21 cellular contexts compared by ENCODE assay signal in the genomic region with DNA sequence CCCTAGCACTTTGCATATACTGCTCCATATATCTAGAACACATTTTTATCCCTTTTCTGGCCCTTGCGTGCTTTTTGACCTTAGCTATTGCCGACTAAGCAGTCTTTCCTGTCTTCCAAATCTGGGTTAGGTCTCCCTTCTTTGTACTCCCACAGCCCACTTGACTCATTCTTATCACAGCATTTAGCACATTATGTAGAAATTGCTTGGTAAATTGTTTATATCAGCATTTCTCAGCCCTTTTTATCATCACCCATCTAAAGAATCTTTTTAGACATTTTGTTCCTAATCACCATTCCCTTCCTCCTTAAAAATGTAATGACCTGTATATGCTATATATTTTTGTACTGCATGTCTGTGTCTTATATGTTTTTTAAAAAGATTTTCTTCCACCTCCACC.
"Had no signal": no experiment of that assay in that cellular context is flagged by ENCODE, and none has a peak within 500 bp of the region (broad histone marks: within the 10 kb centered on the region; RNA-seq: fewer than 3 reads in every experiment).

No MANE protein-coding gene starts in this region.

- H3K27ac Mint-ChIP-seq: T-cell; T-helper 1 cell treated with Interleukin-12 subunit alpha and Interleukin-12 subunit beta and Interleukin-4 antibody, amounts not matched to agents 30 μg/mL and 1 μg/mL, for 36 hours had no signal

- DNase-seq: IMR-90, NCI-H1092, NCI-H1105 treated with DMSO at 0.1 percent for 48 hours, NCI-H1417 treated with DMSO at 0.1 percent for 48 hours, NCI-H146, NCI-H1694 treated with DMSO at 0.1 percent for 48 hours, NCI-H1930, NCI-H2081, NCI-H2107, NCI-H2227 treated with DMSO at 0.1 percent for 48 hours, NCI-H524, NCI-H526 treated with DMSO at 0.1 percent for 48 hours, NCI-H748 treated with DMSO at 0.1 percent for 48 hours, Right ventricle myocardium superior, RPMI8226, SIG-M5, SW 1271, T-cell had no signal

- H3K4me3 ChIP-seq: SJSA1, SK-N-MC had no signal

- H3K36me3 Mint-ChIP-seq: T-cell had no signal

- H3K4me1 Mint-ChIP-seq: T-cell had no signal

- H3K4me1 ChIP-seq: SJSA1 had no signal

- ATAC-seq: T-cell had no signal

- H3K36me3 ChIP-seq: SJSA1 had no signal

- H3K27me3 ChIP-seq: SJSA1 had no signal

- H3K9me3 ChIP-seq: SJSA1 had no signal

- H3K27ac ChIP-seq: SJSA1, SK-N-MC had no signal

- H3K4me3 Mint-ChIP-seq: T-cell; T-helper 1 cell treated with Interleukin-12 subunit alpha and Interleukin-12 subunit beta and Interleukin-4 antibody, amounts not matched to agents 30 μg/mL and 1 μg/mL, for 36 hours had no signal
